1 cellular context compared by ENCODE assay signal in genomic region chr14:67820428-67820881, GRCh38.
TF ChIP-seq lines count a peak whose summit lies in the region.

No MANE protein-coding gene starts in this region.

TF ChIP-seq in GM23338, 12 proteins besides CTCF, POLR2A, EP300 and RAD21 (continued from another document):
- TF ChIP-seq ZNF462 (CRISPR knock-in tag; IDR thresholded peaks at IDR 0.05) = no peak
- no peak for TF ChIP-seq ZNF114 (CRISPR knock-in tag; IDR thresholded peaks at IDR 0.05)
- no peak for TF ChIP-seq POLR2AphosphoS5 (IDR thresholded peaks at IDR 0.05; ENCODE audit: low read depth)
- no peak for TF ChIP-seq ETS1 (IDR thresholded peaks at IDR 0.05)
